In the genomic region with DNA sequence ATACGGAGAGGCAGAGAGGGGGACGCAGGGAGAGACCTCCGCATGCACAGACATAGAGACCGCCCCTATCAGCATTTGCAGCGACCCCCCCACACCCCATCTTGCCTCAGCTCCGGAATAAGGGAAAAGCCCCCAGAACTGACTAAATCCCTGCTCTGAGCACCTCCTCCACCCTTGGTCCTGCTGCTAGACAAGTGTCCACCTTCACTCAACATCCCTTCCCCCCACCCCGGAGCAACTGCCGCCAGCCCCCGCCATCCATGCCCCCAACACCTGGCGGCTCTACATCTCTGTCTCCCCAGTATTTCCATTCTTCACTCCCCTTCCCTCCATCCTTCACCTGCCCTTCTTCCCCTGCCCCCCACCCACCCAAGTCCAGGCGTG, we compare ENCODE assay signal across 9 cellular contexts. TPM values are rescaled to one million over a fixed set of nuclear protein-coding genes. Genes with fewer than 3 reads are reported as not detected.
A peak's percentile ranks its signal among the peaks of the same experiment; 100 is the strongest.
DNase-seq lines count a peak whose midpoint lies in the region; ATAC-seq and TF ChIP-seq lines count a peak whose summit lies in the region.
"Had no signal": no experiment of that assay in that cellular context is flagged by ENCODE, and none has a peak within 500 bp of the region (broad histone marks: within the 10 kb centered on the region; RNA-seq: fewer than 3 reads in every experiment).

No MANE protein-coding gene starts in this region.

- ATAC-seq in upper lobe of right lung (no peak), HG02678 (IDR thresholded peaks at IDR 0.05; ENCODE audit: unreplicated experiment) (no peak)
- ATAC-seq: HCT116 had no signal

- H3K9me3 ChIP-seq in cardiac muscle cell (ENCODE audit: low read depth) (no peaks in the 10 kb centered on the region), upper lobe of right lung (no peaks in the 10 kb centered on the region)

- no peaks in the 10 kb centered on the region for H3K9me3 Mint-ChIP-seq in brain
- no peaks in the 10 kb centered on the region for H3K9me3 Mint-ChIP-seq in mesothelial cell of epicardium

- H3K27me3 Mint-ChIP-seq in brain (peaks cover 9% of the 10 kb centered on the region), mesothelial cell of epicardium (ENCODE audit: low read depth) (no peaks in the 10 kb centered on the region)

- intact Hi-C loops in cardiac septum (cut with DNase I) (no loop called here), upper lobe of right lung (cut with DNase I) (no loop called here)

- H3K36me3 ChIP-seq in cardiac muscle cell (no peaks in the 10 kb centered on the region), upper lobe of right lung (no peaks in the 10 kb centered on the region)

- H3K4me3 Mint-ChIP-seq in brain = peak overlapping the region; percentile 86 to 98 (median 88)
- H3K4me3 Mint-ChIP-seq in mesothelial cell of epicardium = peak overlapping the region; percentile 85

- H3K27ac Mint-ChIP-seq in brain (peak overlapping the region; percentile 86 to 99 (median 98)), mesothelial cell of epicardium (no peak overlapping the region)

- no peaks in the 10 kb centered on the region for H3K27me3 ChIP-seq in cardiac muscle cell
- H3K27me3 ChIP-seq in upper lobe of right lung = no peaks in the 10 kb centered on the region

- no peak overlapping the region for H3K27ac ChIP-seq in cardiac muscle cell
- H3K27ac ChIP-seq in upper lobe of right lung = no peak overlapping the region

- peaks cover 14% of the 10 kb centered on the region for H3K36me3 Mint-ChIP-seq in brain
- peaks cover 11% of the 10 kb centered on the region for H3K36me3 Mint-ChIP-seq in mesothelial cell of epicardium

- DNase-seq in cardiac muscle cell (ENCODE audit: low read depth in 1 of 2, low spot score in 1 of 2) = no peak
- no peak for DNase-seq in cardiac septum (ENCODE audit: low spot score)
- no peak for DNase-seq in mesothelial cell of epicardium (ENCODE audit: low spot score in 2 of 2, unreplicated experiment in 2 of 2)
- DNase-seq in upper lobe of right lung = no peak
- DNase-seq in hepatic stellate cell (ENCODE audit: low spot score) = no peak
- DNase-seq in foreskin melanocyte = no peak

- TF ChIP-seq CTCF in cardiac muscle cell (IDR thresholded peaks at IDR 0.05; ENCODE audit: low read depth, low read length) (no peak), brain (conservative IDR thresholded peaks at IDR 0.05) (no peak), mesothelial cell of epicardium (IDR thresholded peaks at IDR 0.05; ENCODE audit: unreplicated experiment) (no peak), upper lobe of right lung (IDR thresholded peaks at IDR 0.05) (no peak)

- H3K4me3 ChIP-seq in cardiac muscle cell = peak overlapping the region; percentile 63
- peak overlapping the region; percentile 49 for H3K4me3 ChIP-seq in upper lobe of right lung

- H3K4me1 ChIP-seq in cardiac muscle cell (ENCODE audit: low read depth) (peaks cover 18% of the 10 kb centered on the region), upper lobe of right lung (peaks cover 14% of the 10 kb centered on the region)

- H3K4me1 Mint-ChIP-seq in brain = peaks cover 54% of the 10 kb centered on the region
- H3K4me1 Mint-ChIP-seq in mesothelial cell of epicardium = peaks cover 27% of the 10 kb centered on the region

RNA-seq across cellular contexts. Expression of gene SV2A, which starts 0.7 kb away (rescaled TPM):
- 19.2 and 21.9 TPM in 2 replicates for total RNA-seq in cardiac muscle cell
- polyA plus RNA-seq in cardiac muscle cell = 20.0 and 23.3 TPM in 2 replicates
- total RNA-seq in cardiac septum = 0.83 TPM
- polyA plus RNA-seq in brain (ENCODE audit: insufficient read depth, low read depth, low replicate concordance) = 112 TPM
- 19.1 to 20.3 TPM (median 19.6 TPM) in 3 replicates for total RNA-seq in mesothelial cell of epicardium
- 1.7 TPM for total RNA-seq in upper lobe of right lung

RNA-seq across cellular contexts. Expression of gene SF3B4, which starts 10.7 kb away (rescaled TPM):
- 18.1 and 19.1 TPM in 2 replicates for total RNA-seq in cardiac muscle cell
- polyA plus RNA-seq in cardiac muscle cell = 74.9 and 75.8 TPM in 2 replicates
- total RNA-seq in cardiac septum = 30.3 TPM
- 109 TPM for polyA plus RNA-seq in brain (ENCODE audit: insufficient read depth, low read depth, low replicate concordance)
- total RNA-seq in mesothelial cell of epicardium = 68.7 to 72.8 TPM (median 69.2 TPM) in 3 replicates
- 44.5 TPM for total RNA-seq in upper lobe of right lung

RNA-seq across cellular contexts. Expression of gene BOLA1, which starts 17.6 kb away (rescaled TPM):
- total RNA-seq in cardiac muscle cell (26.2 and 46.0 TPM in 2 replicates), cardiac septum (13.8 TPM), mesothelial cell of epicardium (11.6 to 12.4 TPM (median 11.7 TPM) in 3 replicates), upper lobe of right lung (16.5 TPM)
- polyA plus RNA-seq in cardiac muscle cell (32.5 and 34.0 TPM in 2 replicates), brain (ENCODE audit: insufficient read depth, low read depth, low replicate concordance) (39.0 TPM)

RNA-seq across cellular contexts. Expression of gene MTMR11, which starts 19.8 kb away (rescaled TPM):
- 1.0 and 1.3 TPM in 2 replicates for total RNA-seq in cardiac muscle cell
- polyA plus RNA-seq in cardiac muscle cell = 0.56 and 2.3 TPM in 2 replicates
- total RNA-seq in cardiac septum = 6.1 TPM
- 2.5 TPM for polyA plus RNA-seq in brain (ENCODE audit: insufficient read depth, low read depth, low replicate concordance)
- 35.1 to 39.3 TPM (median 37.4 TPM) in 3 replicates for total RNA-seq in mesothelial cell of epicardium
- total RNA-seq in upper lobe of right lung = 17.1 TPM
